ENCODE assay signal across 26 cellular contexts in the genomic region with DNA sequence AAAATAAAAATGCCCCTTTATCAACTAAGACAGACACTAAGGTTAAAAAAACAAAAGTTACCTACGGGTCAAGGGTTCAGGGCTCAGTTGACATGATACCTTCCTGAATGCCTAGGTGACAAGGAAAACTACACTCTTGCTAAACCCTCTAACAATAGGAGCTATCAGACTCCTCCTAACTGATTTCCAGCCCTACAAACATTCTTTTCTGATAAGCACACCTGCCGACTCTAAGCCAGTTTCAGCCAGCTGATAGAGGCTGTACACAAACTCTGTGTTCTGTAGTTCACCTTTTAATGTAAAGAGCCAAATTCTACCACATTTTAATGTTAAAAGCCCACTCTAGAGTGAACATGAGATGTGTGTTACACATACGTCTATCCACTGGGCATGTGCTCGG. TPM values are rescaled to one million over a fixed set of nuclear protein-coding genes. Genes with fewer than 3 reads are reported as not detected.
"Had no signal": no experiment of that assay in that cellular context is flagged by ENCODE, and none has a peak within 500 bp of the region (broad histone marks: within the 10 kb centered on the region; RNA-seq: fewer than 3 reads in every experiment).

No MANE protein-coding gene starts in this region.

- ATAC-seq: psoas muscle; right lobe of liver; stimulated activated memory B cell treated with anti-CD40 and anti-IgM and Interleukin-4, amounts not matched to agents 10 μg/mL and 1 μg/mL and 100 μg/mL, for 72 hours; upper lobe of right lung had no signal

- H2AFZ ChIP-seq: parathyroid adenoma had no signal

- H3K27ac Mint-ChIP-seq: naive B cell; nephron; stimulated activated memory B cell treated with anti-CD40 and anti-IgM and Interleukin-4, amounts not matched to agents 10 μg/mL and 1 μg/mL and 100 μg/mL, for 72 hours; stimulated activated naive CD8-positive, alpha-beta T cell treated with anti-CD3 and anti-CD28 coated beads, Interleukin-15, Interleukin-2, amounts not matched to agents 100 ng/mL and 50 ng/mL, for 24 hours had no signal

- H3K27ac ChIP-seq: colonic mucosa, parathyroid adenoma, psoas muscle, right lobe of liver, spleen, testis, tibial nerve, upper lobe of right lung, vagina had no signal

- H3K4me1 Mint-ChIP-seq: naive B cell; stimulated activated memory B cell treated with anti-CD40 and anti-IgM and Interleukin-4, amounts not matched to agents 10 μg/mL and 1 μg/mL and 100 μg/mL, for 72 hours had no signal

- H3K4me3 ChIP-seq: colonic mucosa, psoas muscle, right lobe of liver, spleen, testis, tibial nerve, upper lobe of right lung, vagina had no signal

- DNase-seq: colonic mucosa; dermis blood vessel endothelial cell; effector CD4-positive, alpha-beta T cell; foreskin melanocyte; head of caudate nucleus; hippocampal formation; mammary epithelial cell; naive B cell; occipital lobe; psoas muscle; retina; right lobe of liver; spleen; stimulated activated CD4-positive, alpha-beta T cell treated with anti-CD3 and anti-CD28 coated beads, Interleukin-15, amount 100 ng/mL, for 24 hours; stimulated activated CD4-positive, alpha-beta T cell treated with anti-CD3 and anti-CD28 coated beads, Interleukin-1b, Interleukin-23, amount 100 ng/mL, for 48 hours; stimulated activated CD4-positive, alpha-beta T cell treated with anti-CD3 and anti-CD28 coated beads, Interleukin-4, amount 100 ng/mL, for 24 hours; testis; upper lobe of right lung had no signal

- H3K4me1 ChIP-seq: colonic mucosa, parathyroid adenoma, psoas muscle, spleen, testis, tibial nerve, upper lobe of right lung, vagina had no signal

- H3K4me3 Mint-ChIP-seq: naive B cell; nephron; stimulated activated memory B cell treated with anti-CD40 and anti-IgM and Interleukin-4, amounts not matched to agents 10 μg/mL and 1 μg/mL and 100 μg/mL, for 72 hours; stimulated activated naive CD8-positive, alpha-beta T cell treated with anti-CD3 and anti-CD28 coated beads, Interleukin-15, Interleukin-2, amounts not matched to agents 100 ng/mL and 50 ng/mL, for 24 hours had no signal

- H3K79me2 ChIP-seq: parathyroid adenoma had no signal

- H3K9ac ChIP-seq: parathyroid adenoma had no signal

- H3K9me3 Mint-ChIP-seq: stimulated activated memory B cell treated with anti-CD40 and anti-IgM and Interleukin-4, amounts not matched to agents 10 μg/mL and 1 μg/mL and 100 μg/mL, for 72 hours; stimulated activated naive CD8-positive, alpha-beta T cell treated with anti-CD3 and anti-CD28 coated beads, Interleukin-15, Interleukin-2, amounts not matched to agents 100 ng/mL and 50 ng/mL, for 24 hours had no signal

- H3K27me3 ChIP-seq: colonic mucosa, right lobe of liver, spleen, testis, tibial nerve, upper lobe of right lung, vagina had no signal

- H3K36me3 Mint-ChIP-seq: naive B cell; stimulated activated memory B cell treated with anti-CD40 and anti-IgM and Interleukin-4, amounts not matched to agents 10 μg/mL and 1 μg/mL and 100 μg/mL, for 72 hours had no signal

- H3K27me3 Mint-ChIP-seq: stimulated activated memory B cell treated with anti-CD40 and anti-IgM and Interleukin-4, amounts not matched to agents 10 μg/mL and 1 μg/mL and 100 μg/mL, for 72 hours had no signal

- H3K9me3 ChIP-seq: colonic mucosa, psoas muscle, right lobe of liver, spleen, testis, tibial nerve, upper lobe of right lung, vagina had no signal

- H3K36me3 ChIP-seq: colonic mucosa, right lobe of liver, spleen, tibial nerve, upper lobe of right lung, vagina had no signal

RNA-seq across cellular contexts. Expression of gene FAM163A, which starts 40.2 kb away (rescaled TPM):
- total RNA-seq: lower leg skin, mammary epithelial cell, subcutaneous adipose tissue, upper lobe of right lung had no signal
- polyA plus RNA-seq: mammary epithelial cell had no signal
